ENCODE assay signal across 1 cellular context in genomic region chr13:80360298-80360827, GRCh38.
TF ChIP-seq lines count a peak whose summit lies in the region.

No MANE protein-coding gene starts in this region.

TF ChIP-seq in K562, 482 proteins besides CTCF, POLR2A, EP300 and RAD21 (continued from another document):
- TF ChIP-seq HBP1 (CRISPR knock-in tag; IDR thresholded peaks at IDR 0.05) (no peak), OTX1 (CRISPR knock-in tag; IDR thresholded peaks at IDR 0.05) (no peak), ESRRA (IDR thresholded peaks at IDR 0.05; ENCODE audit: borderline replicate concordance, low read depth) (no peak), SAFB (IDR thresholded peaks at IDR 0.05; ENCODE audit: borderline replicate concordance, low read depth, low read length) (no peak), ZNF224 (CRISPR knock-in tag; IDR thresholded peaks at IDR 0.05) (no peak), SMARCA4 (IDR thresholded peaks at IDR 0.05) (0 out of 2 replicates have a peak, but pooled peaks have one; percentile 32), TCF7 (IDR thresholded peaks at IDR 0.05; ENCODE audit: borderline replicate concordance) (no peak), NFE2 (IDR thresholded peaks at IDR 0.05; ENCODE audit: low read depth) (peak; percentile 47), MXI1 (IDR thresholded peaks at IDR 0.05; ENCODE audit: low read depth, low read length) (no peak), SNIP1 (IDR thresholded peaks at IDR 0.05; ENCODE audit: low read depth) (no peak), HSF4 (CRISPR knock-in tag; IDR thresholded peaks at IDR 0.05; ENCODE audit: borderline replicate concordance) (no peak), MAFK (IDR thresholded peaks at IDR 0.05; ENCODE audit: low read length) (peak; percentile 75), ZFP36 (IDR thresholded peaks at IDR 0.05; ENCODE audit: low read depth, low read length, partially characterized antibody) (no peak), MCM3 (IDR thresholded peaks at IDR 0.05) (no peak), ZNF184 (CRISPR knock-in tag; IDR thresholded peaks at IDR 0.05) (no peak), MAFG (tag; conservative IDR thresholded peaks at IDR 0.05) (peak; percentile 86), C11orf30 (IDR thresholded peaks at IDR 0.05; ENCODE audit: low read depth) (peak; percentile 89), FOXK1 (CRISPR knock-in tag; IDR thresholded peaks at IDR 0.05; ENCODE audit: borderline replicate concordance) (no peak), POU5F1 (IDR thresholded peaks at IDR 0.05; ENCODE audit: borderline replicate concordance, low read depth, low read length, partially characterized antibody) (no peak), ZNF263 (CRISPR knock-in tag; IDR thresholded peaks at IDR 0.05; ENCODE audit: borderline replicate concordance) (no peak), MAFF (IDR thresholded peaks at IDR 0.05; ENCODE audit: low read length) (peak; percentile 71), TFE3 (CRISPR knock-in tag; IDR thresholded peaks at IDR 0.05) (no peak), SNAPC5 (CRISPR knock-in tag; IDR thresholded peaks at IDR 0.05) (no peak), EGR1 (conservative IDR thresholded peaks at IDR 0.05) (no peak), NELFE (IDR thresholded peaks at IDR 0.05; ENCODE audit: insufficient read depth, insufficient read length) (no peak), PRPF4 (IDR thresholded peaks at IDR 0.05; ENCODE audit: insufficient read depth, low read depth, low read length, poor library complexity, severe bottlenecking) (no peak), ZNF316 (IDR thresholded peaks at IDR 0.05) (peak; percentile 95), ZNF655 (CRISPR knock-in tag; IDR thresholded peaks at IDR 0.05) (no peak), SMAD1 (IDR thresholded peaks at IDR 0.05; ENCODE audit: low read depth, low read length, partially characterized antibody) (no peak), SP2 (IDR thresholded peaks at IDR 0.05; ENCODE audit: extremely low read depth, low read depth, low read length, poor library complexity, severe bottlenecking) (no peak), SRSF9 (IDR thresholded peaks at IDR 0.05; ENCODE audit: borderline replicate concordance, low read depth, low read length) (no peak), PBX2 (CRISPR knock-in tag; IDR thresholded peaks at IDR 0.05; ENCODE audit: low read depth) (no peak), PBX2 (tag; conservative IDR thresholded peaks at IDR 0.05; ENCODE audit: low read depth) (0 out of 2 replicates have a peak, but pooled peaks have one; percentile 2), SIN3B (IDR thresholded peaks at IDR 0.05; ENCODE audit: low read depth) (no peak), CBX2 (IDR thresholded peaks at IDR 0.05; ENCODE audit: insufficient read depth, low read length, poor library complexity, severe bottlenecking) (no peak)
